Comparison of ENCODE assay signal across 1 cellular context in genomic region chr9:87569008-87569908, GRCh38.
TF ChIP-seq lines count a peak whose summit lies in the region.

No MANE protein-coding gene starts in this region.

TF ChIP-seq in HepG2, 621 proteins besides CTCF, POLR2A, EP300 and RAD21 (continued from another document and continues in another):
- 0 out of 2 replicates have a peak, but pooled peaks have one; percentile 46 for TF ChIP-seq ZBED4 (CRISPR knock-in tag; IDR thresholded peaks at IDR 0.05; ENCODE audit: borderline replicate concordance)
- no peak for TF ChIP-seq PAX8 (CRISPR knock-in tag; IDR thresholded peaks at IDR 0.05; ENCODE audit: borderline replicate concordance)
- TF ChIP-seq ZNF235 (CRISPR knock-in tag; IDR thresholded peaks at IDR 0.05; ENCODE audit: borderline replicate concordance), result peak; percentile 75; the same call in 1 of the 2 replicates
- TF ChIP-seq HNF4G (IDR thresholded peaks at IDR 0.05; ENCODE audit: borderline replicate concordance, low read depth, low read length), result peak; percentile 99
- TF ChIP-seq HNF4G (CRISPR knock-in tag; IDR thresholded peaks at IDR 0.05; ENCODE audit: borderline replicate concordance, low read depth), result peak; percentile 81; the same call in 1 of the 2 replicates
- peak; percentile 84 for TF ChIP-seq ZSCAN29 (CRISPR knock-in tag; conservative IDR thresholded peaks at IDR 0.05)
- TF ChIP-seq KIAA2018 (CRISPR knock-in tag; IDR thresholded peaks at IDR 0.05; ENCODE audit: borderline replicate concordance), result no peak
- TF ChIP-seq NCOA5 (CRISPR knock-in tag; IDR thresholded peaks at IDR 0.05), result 0 out of 2 replicates have a peak, but pooled peaks have one; percentile 38
- TF ChIP-seq ZNF691 (CRISPR knock-in tag; IDR thresholded peaks at IDR 0.05; ENCODE audit: borderline replicate concordance, low read depth), result no peak; the same call in 1 of the 2 replicates
- TF ChIP-seq SAP130 (CRISPR knock-in tag; IDR thresholded peaks at IDR 0.05; ENCODE audit: low read depth), result peak; percentile 47
- no peak for TF ChIP-seq ZNF282 (IDR thresholded peaks at IDR 0.05; ENCODE audit: partially characterized antibody)
- no peak for TF ChIP-seq ATF3 (CRISPR knock-in tag; IDR thresholded peaks at IDR 0.05)
- no peak for TF ChIP-seq JUND (CRISPR knock-in tag; IDR thresholded peaks at IDR 0.05)
- TF ChIP-seq ZNF782 (CRISPR knock-in tag; IDR thresholded peaks at IDR 0.05; ENCODE audit: borderline replicate concordance), result no peak
- no peak for TF ChIP-seq NFE2L1 (CRISPR knock-in tag; IDR thresholded peaks at IDR 0.05; ENCODE audit: borderline replicate concordance)
- TF ChIP-seq ZNF574 (CRISPR knock-in tag; IDR thresholded peaks at IDR 0.05), result peak; percentile 65
- TF ChIP-seq IRX3 (CRISPR knock-in tag; IDR thresholded peaks at IDR 0.05; ENCODE audit: borderline replicate concordance, low read depth), result no peak
- TF ChIP-seq GATAD2A (CRISPR knock-in tag; IDR thresholded peaks at IDR 0.05), result peak; percentile 89
- TF ChIP-seq ZNF720 (CRISPR knock-in tag; IDR thresholded peaks at IDR 0.05), result no peak
- no peak for TF ChIP-seq CREBL2 (CRISPR knock-in tag; IDR thresholded peaks at IDR 0.05; ENCODE audit: borderline replicate concordance)
- peak; percentile 83 for TF ChIP-seq NCOA2 (CRISPR knock-in tag; IDR thresholded peaks at IDR 0.05)
- 0 out of 2 replicates have a peak, but pooled peaks have one; percentile 27 for TF ChIP-seq ETV5 (CRISPR knock-in tag; IDR thresholded peaks at IDR 0.05; ENCODE audit: borderline replicate concordance)
- TF ChIP-seq ZNF577 (CRISPR knock-in tag; IDR thresholded peaks at IDR 0.05; ENCODE audit: borderline replicate concordance, low read depth), result no peak
- no peak for TF ChIP-seq SCMH1 (CRISPR knock-in tag; IDR thresholded peaks at IDR 0.05; ENCODE audit: borderline replicate concordance)
- no peak for TF ChIP-seq HCFC1 (IDR thresholded peaks at IDR 0.05; ENCODE audit: low read depth, low read length)
- peak; percentile 49; the same call in 1 of the 2 replicates for TF ChIP-seq ZNF280D (CRISPR knock-in tag; IDR thresholded peaks at IDR 0.05)
- no peak for TF ChIP-seq ZNF773 (CRISPR knock-in tag; IDR thresholded peaks at IDR 0.05; ENCODE audit: borderline replicate concordance)
- no peak for TF ChIP-seq ZNF687 (CRISPR knock-in tag; IDR thresholded peaks at IDR 0.05)
